In genomic region chr7:66050990-66051424, GRCh38 we compare ENCODE assay signal across 8 cellular contexts. TPM values are rescaled to one million over a fixed set of nuclear protein-coding genes. Genes with fewer than 3 reads are reported as not detected.
DNase-seq lines count a peak whose midpoint lies in the region; ATAC-seq and TF ChIP-seq lines count a peak whose summit lies in the region.

No MANE protein-coding gene starts in this region.

- no peak for TF ChIP-seq CTCF in RWPE1 (conservative IDR thresholded peaks at IDR 0.05; ENCODE audit: low read depth)
- no peak for TF ChIP-seq CTCF in foreskin keratinocyte (conservative IDR thresholded peaks at IDR 0.05)
- no peak for TF ChIP-seq CTCF in thyroid gland (IDR thresholded peaks at IDR 0.05)
- no peak for TF ChIP-seq CTCF in tibial artery (IDR thresholded peaks at IDR 0.05)

- H3K36me3 ChIP-seq in thyroid gland, result no peaks in the 10 kb centered on the region
- no peaks in the 10 kb centered on the region for H3K36me3 ChIP-seq in tibial artery

- peak; percentile 59 for ATAC-seq in foreskin keratinocyte
- ATAC-seq in GM21528 (IDR thresholded peaks at IDR 0.05; ENCODE audit: low FRiP score, unreplicated experiment), result no peak

- intact Hi-C loops in thyroid gland (cut with DNase I), result no loop called here
- intact Hi-C loops in tibial artery (cut with DNase I; ENCODE audit: low total_unique reads), result no loop called here

- POLR2A ChIA-PET in RWPE1 (lab: Yijun Ruan, JAX; ENCODE audit: low non-redundant PET), result interaction anchor here (0.5 to 0.6 kb wide), 2 partner anchors 16 to 554 kb away, joined by 3 to 8 read pairs; no protein-coding TSS in a partner anchor

- CTCF ChIA-PET in RWPE1 (lab: Yijun Ruan, JAX), result no interaction called here

- WGBS in thyroid gland, 2 donors, result 71% methylated on average over 1 to 2 of the region's 2 CpGs

- peaks cover 6% of the 10 kb centered on the region for H3K4me1 ChIP-seq in foreskin keratinocyte
- H3K4me1 ChIP-seq in thyroid gland, result peaks cover 0 to 7% of the 10 kb centered on the region in 2 donors
- H3K4me1 ChIP-seq in tibial artery, result peaks cover 0 to 7% (median 3%) of the 10 kb centered on the region in 4 donors

- H3K27ac ChIP-seq in RWPE1, result peak overlapping the region; percentile 88
- H3K27ac ChIP-seq in foreskin keratinocyte, result no peak overlapping the region
- H3K27ac ChIP-seq in thyroid gland, result peak overlapping the region in 2 of 3 donors; percentile 17 to 27
- no peak overlapping the region for H3K27ac ChIP-seq in tibial artery

- no peak overlapping the region for H3K4me3 ChIP-seq in thyroid gland (replicated peaks in 1 of 3)
- no peak overlapping the region for H3K4me3 ChIP-seq in tibial artery

- DNase-seq in NCI-H1417 (lab: John Stamatoyannopoulos, UW), result peak; percentile 4 to 66 (median 26)
- no peak for DNase-seq in NCI-H1417 treated with DMSO at 0.1 percent for 48 hours (lab: John Stamatoyannopoulos, UW)
- DNase-seq in RWPE1 (ENCODE audit: low spot score), result peak; percentile 68
- peak; percentile 96 to 98 for DNase-seq in foreskin keratinocyte
- peak; percentile 67 to 68 for DNase-seq in thyroid gland
- no peak for DNase-seq in tibial artery
- DNase-seq in NCI-H146 (lab: John Stamatoyannopoulos, UW), result no peak

- H3K27me3 ChIP-seq in foreskin keratinocyte (no peaks in the 10 kb centered on the region), thyroid gland (no peaks in the 10 kb centered on the region), tibial artery (no peaks in the 10 kb centered on the region)

- TF ChIP-seq POLR2A in thyroid gland (IDR thresholded peaks at IDR 0.05), result no peak

- H3K9me3 ChIP-seq in thyroid gland (no peaks in the 10 kb centered on the region), tibial artery (no peaks in the 10 kb centered on the region)

RNA-seq across cellular contexts. Expression of gene ASL, which starts 24.6 kb away (rescaled TPM):
- total RNA-seq in foreskin keratinocyte (37.9 and 43.0 TPM in 2 replicates), thyroid gland (10 to 100 TPM; 25.1 to 89.5 (median 50.2) TPM)
- 48.6 and 52.5 TPM in 2 replicates for polyA plus RNA-seq in foreskin keratinocyte

Comparison
In these comparisons a context has a peak if more than half of its experiments do, and no peak if none do; other contexts are left out.
1. DNase-seq: peak in NCI-H1417 (3 of 3), RWPE1 (single experiment), foreskin keratinocyte (2 of 2) and thyroid gland (2 of 2); none in NCI-H1417 treated with DMSO at 0.1 percent for 48 hours (single experiment), tibial artery (0 of 2) and NCI-H146 (single experiment).
2. H3K27ac ChIP-seq: peak in RWPE1 (single experiment) and thyroid gland (2 of 3); none in foreskin keratinocyte (single experiment) and tibial artery (0 of 2).